ENCODE assay signal across 22 cellular contexts in genomic region chr7:101535333-101535732, GRCh38.
DNase-seq lines count a peak whose midpoint lies in the region; ATAC-seq and TF ChIP-seq lines count a peak whose summit lies in the region.
"Had no signal": no experiment of that assay in that cellular context is flagged by ENCODE, and none has a peak within 500 bp of the region (broad histone marks: within the 10 kb centered on the region; RNA-seq: fewer than 3 reads in every experiment).

No MANE protein-coding gene starts in this region.

- H2BK5ac ChIP-seq in neuronal stem cell (ENCODE audit: low read length), result peak overlapping the region; percentile 77

- H4K8ac ChIP-seq in neuronal stem cell (ENCODE audit: low read depth, low read length), result no peak overlapping the region

- no peak overlapping the region for H3K4me3 ChIP-seq in neuronal stem cell (ENCODE audit: low read length in 2 of 2)
- H3K4me3 ChIP-seq: BLaER1, lung, psoas muscle had no signal

- H3K9me3 ChIP-seq in neuronal stem cell (replicated peaks in 1 of 2; ENCODE audit: control insufficient read depth in 2 of 2, insufficient read depth in 1 of 2, low read depth in 1 of 2, low read length in 2 of 2), result no peaks in the 10 kb centered on the region
- H3K9me3 ChIP-seq: BLaER1, Caco-2, psoas muscle had no signal

- H2BK120ac ChIP-seq in neuronal stem cell (ENCODE audit: low read depth, low read length), result no peak overlapping the region

- no peak overlapping the region for H3K4ac ChIP-seq in neuronal stem cell (ENCODE audit: low read length)

- no peak for ATAC-seq in GM19351 (IDR thresholded peaks at IDR 0.05; ENCODE audit: unreplicated experiment)
- ATAC-seq: psoas muscle had no signal

- no peak overlapping the region for H3K23ac ChIP-seq in neuronal stem cell (ENCODE audit: low read depth, low read length, poor library complexity)

- peaks cover 3% of the 10 kb centered on the region for H3K79me1 ChIP-seq in neuronal stem cell (ENCODE audit: low read depth, low read length)

- H3K4me2 ChIP-seq in neuronal stem cell (ENCODE audit: insufficient read depth, low read length, poor library complexity, severe bottlenecking), result no peak overlapping the region

- H3K4me1 Mint-ChIP-seq in chondrocyte (ENCODE audit: low read depth), result peaks cover 32% of the 10 kb centered on the region
- H3K4me1 Mint-ChIP-seq: activated B cell treated with CpG ODN at 0.5 μM for 24 hours had no signal

- no peak overlapping the region for H3K18ac ChIP-seq in neuronal stem cell (ENCODE audit: low read length)

- no peaks in the 10 kb centered on the region for H3K9me3 Mint-ChIP-seq in chondrocyte (ENCODE audit: low read depth)
- H3K9me3 Mint-ChIP-seq: activated B cell treated with CpG ODN at 0.5 μM for 24 hours had no signal

- no peak overlapping the region for H2AK5ac ChIP-seq in neuronal stem cell (ENCODE audit: low read depth, low read length)

- peak; percentile 78 for DNase-seq in ELF-1 (ENCODE audit: low read depth, low spot score)
- DNase-seq in NCI-H1092 (lab: John Stamatoyannopoulos, UW), result peak; percentile 9
- peak; percentile 59 for DNase-seq in astrocyte of the hippocampus (ENCODE audit: low read depth, low spot score)
- no peak for DNase-seq in neuronal stem cell (ENCODE audit: low spot score)
- DNase-seq in DMS153 treated with DMSO at 0.1 percent for 48 hours (lab: John Stamatoyannopoulos, UW; ENCODE audit: unreplicated experiment), result no peak
- DNase-seq in stimulated activated CD4-positive, alpha-beta T cell treated with anti-CD3 and anti-CD28 coated beads, Interleukin-2, amount 100 ng/mL, for 24 hours, result no peak
- no peak for DNase-seq in chondrocyte (ENCODE audit: low spot score)
- DNase-seq: ACHN; activated B cell treated with CpG ODN at 0.5 μM for 24 hours; activated naive CD4-positive, alpha-beta T cell treated with anti-CD3 and anti-CD28 coated beads, Interleukin-2, amount 50 U/mL, for 16 hours; Caco-2; dermis blood vessel endothelial cell; EL; KG1; NCI-H1930; NCI-H69; psoas muscle; substantia nigra; T1000 had no signal

- no peak overlapping the region for H3K4me3 Mint-ChIP-seq in chondrocyte (ENCODE audit: unreplicated experiment)
- H3K4me3 Mint-ChIP-seq: activated B cell treated with CpG ODN at 0.5 μM for 24 hours had no signal

- no peak overlapping the region for H2BK12ac ChIP-seq in neuronal stem cell (ENCODE audit: low read length)

- H3K27me3 Mint-ChIP-seq in chondrocyte (ENCODE audit: low read depth), result no peaks in the 10 kb centered on the region

- peak overlapping the region; percentile 68 for H3K9ac ChIP-seq in neuronal stem cell (ENCODE audit: low read depth, low read length, poor library complexity)
- H3K9ac ChIP-seq: BLaER1 had no signal

- no CpG with 5 or more reads among the region's 6 CpGs for WGBS in neuronal stem cell (ENCODE audit: extremely low coverage in 2 of 2, insufficient read length in 2 of 2, insufficient replicate concordance in 1 of 2), 2 donors

- H4K91ac ChIP-seq in neuronal stem cell (ENCODE audit: low read depth, low read length, poor library complexity), result no peak overlapping the region

- peaks cover 0 to 2% of the 10 kb centered on the region in 2 donors for H3K4me1 ChIP-seq in neuronal stem cell (ENCODE audit: control insufficient read depth in 2 of 2, insufficient read depth in 1 of 2, low read depth in 1 of 2, low read length in 2 of 2)
- H3K4me1 ChIP-seq: Caco-2, psoas muscle had no signal

- no peak overlapping the region for H3K27ac ChIP-seq in neuronal stem cell (replicated peaks; ENCODE audit: low read length)
- H3K27ac ChIP-seq: BLaER1, psoas muscle had no signal

- peaks cover 0 to 8% of the 10 kb centered on the region in 2 donors for H3K36me3 ChIP-seq in neuronal stem cell (replicated peaks in 1 of 2; ENCODE audit: control insufficient read depth in 2 of 2, insufficient read depth in 2 of 2, low read length in 2 of 2)
- H3K36me3 ChIP-seq: BLaER1 had no signal

- H3K27me3 ChIP-seq in neuronal stem cell (ENCODE audit: control insufficient read depth in 3 of 3, insufficient read depth in 3 of 3, low read depth in 1 of 3, low read length in 3 of 3), result no peaks in the 10 kb centered on the region
- H3K27me3 ChIP-seq: BLaER1 had no signal

- H3K36me3 Mint-ChIP-seq in chondrocyte (ENCODE audit: low read depth), result peaks cover 1% of the 10 kb centered on the region

- H3K14ac ChIP-seq in neuronal stem cell (ENCODE audit: low read length), result no peak overlapping the region

- TF ChIP-seq CTCF in chondrocyte (IDR thresholded peaks at IDR 0.05), result no peak

- no peak overlapping the region for H3K27ac Mint-ChIP-seq in chondrocyte (ENCODE audit: unreplicated experiment)
- H3K27ac Mint-ChIP-seq: activated B cell treated with CpG ODN at 0.5 μM for 24 hours had no signal

- H2AFZ ChIP-seq in neuronal stem cell (ENCODE audit: low read length), result no peak overlapping the region

- H2BK15ac ChIP-seq in neuronal stem cell (ENCODE audit: low read length), result no peak overlapping the region

Comparison
In these comparisons a context has a peak if more than half of its experiments do, and no peak if none do; other contexts are left out.
1. DNase-seq: peak in ELF-1 (single experiment), NCI-H1092 (single experiment) and astrocyte of the hippocampus (single experiment); none in neuronal stem cell (single experiment), DMS153 treated with DMSO at 0.1 percent for 48 hours (single experiment), stimulated activated CD4-positive, alpha-beta T cell treated with anti-CD3 and anti-CD28 coated beads, Interleukin-2, amount 100 ng/mL, for 24 hours (0 of 2) and chondrocyte (single experiment).